In the genomic region with DNA sequence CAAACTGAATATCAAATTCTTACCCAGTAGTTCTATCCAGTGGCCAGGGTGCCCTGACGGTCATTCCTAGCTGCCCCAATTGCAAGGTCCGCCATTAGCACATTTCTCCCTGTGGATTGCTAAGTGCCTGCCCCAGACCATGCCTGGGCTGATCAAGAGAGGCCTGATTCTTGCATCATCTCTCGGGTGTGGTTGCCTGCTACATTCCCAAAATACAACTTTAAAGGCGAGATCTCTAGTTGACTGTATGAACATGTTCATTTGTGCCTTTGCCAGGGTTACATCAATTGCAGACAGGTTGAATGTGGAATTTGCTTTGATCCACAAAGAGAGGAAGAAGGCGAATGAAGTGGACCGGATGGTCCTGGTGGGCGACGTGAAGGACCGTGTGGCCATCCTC, we compare ENCODE assay signal across 12 cellular contexts. TPM values are rescaled to one million over a fixed set of nuclear protein-coding genes. Genes with fewer than 3 reads are reported as not detected.
"Had no signal": no experiment of that assay in that cellular context is flagged by ENCODE, and none has a peak within 500 bp of the region (broad histone marks: within the 10 kb centered on the region; RNA-seq: fewer than 3 reads in every experiment).

No MANE protein-coding gene starts in this region.

- H3K4me1 ChIP-seq: transverse colon had no signal

- ATAC-seq: activated CD4-positive, alpha-beta T cell treated with anti-CD3 and anti-CD28 coated beads for 36 hours; naive thymus-derived CD8-positive, alpha-beta T cell had no signal

- H3K27ac Mint-ChIP-seq: activated CD4-positive, alpha-beta T cell treated with anti-CD3 and anti-CD28 coated beads for 36 hours; activated naive CD4-positive, alpha-beta T cell treated with anti-CD3 and anti-CD28 coated beads, Interleukin-2, amount 50 U/mL, for 24 hours; naive thymus-derived CD8-positive, alpha-beta T cell had no signal

- H3K4me1 Mint-ChIP-seq: activated CD4-positive, alpha-beta T cell treated with anti-CD3 and anti-CD28 coated beads for 36 hours had no signal

- H3K9me3 ChIP-seq: transverse colon had no signal

- H3K4me3 ChIP-seq: hepatocyte, transverse colon had no signal

- H3K27me3 Mint-ChIP-seq: activated CD4-positive, alpha-beta T cell treated with anti-CD3 and anti-CD28 coated beads for 36 hours; activated naive CD4-positive, alpha-beta T cell treated with anti-CD3 and anti-CD28 coated beads, Interleukin-2, amount 50 U/mL, for 24 hours; naive thymus-derived CD8-positive, alpha-beta T cell had no signal

- DNase-seq: activated CD4-positive, alpha-beta T cell treated with anti-CD3 and anti-CD28 coated beads for 36 hours; midbrain; naive thymus-derived CD8-positive, alpha-beta T cell; posterior cingulate gyrus; small intestine; substantia nigra; T1000; transverse colon had no signal

- H3K4me3 Mint-ChIP-seq: activated CD4-positive, alpha-beta T cell treated with anti-CD3 and anti-CD28 coated beads for 36 hours; activated naive CD4-positive, alpha-beta T cell treated with anti-CD3 and anti-CD28 coated beads, Interleukin-2, amount 50 U/mL, for 24 hours; naive thymus-derived CD8-positive, alpha-beta T cell had no signal

- FAIRE-seq: endometrium, small intestine had no signal

- H3K36me3 ChIP-seq: transverse colon had no signal

- H3K27me3 ChIP-seq: hepatocyte, transverse colon had no signal

- H3K9me3 Mint-ChIP-seq: activated naive CD4-positive, alpha-beta T cell treated with anti-CD3 and anti-CD28 coated beads, Interleukin-2, amount 50 U/mL, for 24 hours; naive thymus-derived CD8-positive, alpha-beta T cell had no signal

- H3K27ac ChIP-seq: hepatocyte, transverse colon had no signal

RNA-seq across cellular contexts. Expression of a gene that starts 47.6 kb away (rescaled TPM):
- total RNA-seq: fibroblast of lung had no signal
- polyA plus RNA-seq: fibroblast of lung; hepatocyte; naive thymus-derived CD8-positive, alpha-beta T cell had no signal
